ENCODE assay signal across 8 cellular contexts in genomic region chr6:16136536-16137450, GRCh38. TPM values are rescaled to one million over a fixed set of nuclear protein-coding genes. Genes with fewer than 3 reads are reported as not detected.
DNase-seq lines count a peak whose midpoint lies in the region; ATAC-seq, FAIRE-seq and TF ChIP-seq lines count a peak whose summit lies in the region.

No MANE protein-coding gene starts in this region.

- H3K4me1 ChIP-seq in neutrophil (ENCODE audit: control insufficient read depth in 1 of 2, insufficient read depth in 1 of 2, low read depth in 1 of 2, low read length in 1 of 2) = peaks cover 12 to 58% of the 10 kb centered on the region in 2 experiments
- peaks cover 6% of the 10 kb centered on the region; the same call in 1 of the 2 replicates for H3K4me1 ChIP-seq in BE2C

- DNase-seq in bronchial epithelial cell (ENCODE audit: low read depth) (peak; percentile 90), NCI-H1694 treated with DMSO at 0.1 percent for 48 hours (lab: John Stamatoyannopoulos, UW) (no peak), DMS153 (lab: John Stamatoyannopoulos, UW) (no peak), BE2C (no peak), GM20000 (ENCODE audit: low spot score) (no peak)

- no peak overlapping the region for H3K9ac ChIP-seq in SU-DHL-6 (ENCODE audit: low read length)

- H3K4me2 ChIP-seq in SU-DHL-6 (ENCODE audit: low read depth, low read length, poor library complexity, severe bottlenecking) = peak overlapping the region; percentile 27

- H4K20me1 ChIP-seq in SU-DHL-6 (ENCODE audit: low read depth, low read length) = peaks cover 92% of the 10 kb centered on the region

- no peaks in the 10 kb centered on the region for H3K9me3 ChIP-seq in SU-DHL-6 (ENCODE audit: insufficient read depth, low read length)
- H3K9me3 ChIP-seq in neutrophil = no peaks in the 10 kb centered on the region
- H3K9me3 ChIP-seq in BE2C = no peaks in the 10 kb centered on the region

- no peak overlapping the region for H2AFZ ChIP-seq in SU-DHL-6 (ENCODE audit: low read depth, low read length, severe bottlenecking)

- no peak overlapping the region for H3K4me3 ChIP-seq in SU-DHL-6 (ENCODE audit: insufficient read depth, low read length, poor library complexity, severe bottlenecking)
- H3K4me3 ChIP-seq in bronchial epithelial cell (ENCODE audit: low read depth, low read length) = no peak overlapping the region
- no peak overlapping the region for H3K4me3 ChIP-seq in neutrophil (ENCODE audit: low read depth in 1 of 2, low read length in 1 of 2)
- H3K4me3 ChIP-seq in BE2C (ENCODE audit: low read depth, low read length) = no peak overlapping the region

- ATAC-seq in GM21619 (IDR thresholded peaks at IDR 0.05; ENCODE audit: unreplicated experiment) = peak; percentile 43

- TF ChIP-seq CTCF in SU-DHL-6 (IDR thresholded peaks at IDR 0.05; ENCODE audit: insufficient read depth, low read length, poor library complexity, severe bottlenecking) (no peak), bronchial epithelial cell (IDR thresholded peaks at IDR 0.05; ENCODE audit: insufficient read depth, low read length, severe bottlenecking) (no peak), neutrophil (IDR thresholded peaks at IDR 0.05) (no peak), BE2C (IDR thresholded peaks at IDR 0.05; ENCODE audit: low read depth, low read length) (no peak), GM20000 (IDR thresholded peaks at IDR 0.05; ENCODE audit: extremely low read depth, missing control alignments) (no peak)

- peaks cover 94% of the 10 kb centered on the region for H3K79me2 ChIP-seq in SU-DHL-6 (ENCODE audit: insufficient read depth, low read length)

- H3K27me3 ChIP-seq in SU-DHL-6 (ENCODE audit: low read length) (no peaks in the 10 kb centered on the region), bronchial epithelial cell (ENCODE audit: control insufficient read depth, insufficient read depth, low read length) (no peaks in the 10 kb centered on the region), neutrophil (no peaks in the 10 kb centered on the region), BE2C (no peaks in the 10 kb centered on the region)

- H3K9me2 ChIP-seq in SU-DHL-6 (replicated peaks; ENCODE audit: insufficient read depth, low read length) = no peaks in the 10 kb centered on the region

- H3F3A ChIP-seq in SU-DHL-6 (ENCODE audit: insufficient read depth) = 0 out of 2 replicates have a peak, but pooled peaks cover 10% of the 10 kb centered on the region

- H3K27ac ChIP-seq in SU-DHL-6 (ENCODE audit: low read depth, low read length) (no peak overlapping the region), neutrophil (peak overlapping the region; percentile 30)

- FAIRE-seq in bronchial epithelial cell (lab: Jason Lieb, UNC) = no peak

- H3K36me3 ChIP-seq in SU-DHL-6 (ENCODE audit: low read length) (peaks cover 77% of the 10 kb centered on the region), bronchial epithelial cell (ENCODE audit: control insufficient read depth, insufficient read depth, low read length) (no peaks in the 10 kb centered on the region), neutrophil (peaks cover 59% of the 10 kb centered on the region), BE2C (peaks cover 4% of the 10 kb centered on the region)

RNA-seq across cellular contexts. Expression of gene MYLIP, which starts 7.9 kb away (rescaled TPM):
- total RNA-seq in bronchial epithelial cell = 8.2 and 9.7 TPM in 2 replicates
- 18.5 TPM for polyA plus RNA-seq in BE2C (2012; ENCODE audit: insufficient read depth, insufficient read length, low read depth)
